2 cellular contexts compared by ENCODE assay signal in genomic region chr7:135185471-135186260, GRCh38.
A peak's percentile ranks its signal among the peaks of the same experiment; 100 is the strongest.
TF ChIP-seq lines count a peak whose summit lies in the region.

No MANE protein-coding gene starts in this region.

TF ChIP-seq in HepG2, 621 proteins besides CTCF, POLR2A, EP300 and RAD21:
- TF ChIP-seq SMC3 (IDR thresholded peaks at IDR 0.05; ENCODE audit: low read length) (no peak), ZNF891 (CRISPR knock-in tag; IDR thresholded peaks at IDR 0.05) (no peak), ZNF775 (CRISPR knock-in tag; IDR thresholded peaks at IDR 0.05; ENCODE audit: borderline replicate concordance) (no peak), POLR2AphosphoS5 (IDR thresholded peaks at IDR 0.05; ENCODE audit: low read depth, low read length) (0 out of 2 replicates have a peak, but pooled peaks have one; percentile 18), RBM22 (optimal IDR thresholded peaks at IDR 0.05; ENCODE audit: low read length) (peak; percentile 72), FOXA3 (CRISPR knock-in tag; IDR thresholded peaks at IDR 0.05) (no peak)

TF ChIP-seq in endothelial cell of umbilical vein, 7 proteins besides CTCF, POLR2A, EP300 and RAD21:
- no peak for TF ChIP-seq JUN (IDR thresholded peaks at IDR 0.05; ENCODE audit: borderline replicate concordance, insufficient read depth, insufficient read length, low read depth)
- TF ChIP-seq POLR2AphosphoS5 (IDR thresholded peaks at IDR 0.05; ENCODE audit: insufficient read depth, low read depth, low read length): no peak
- no peak for TF ChIP-seq MAX (IDR thresholded peaks at IDR 0.05; ENCODE audit: insufficient read depth, insufficient read length)
- TF ChIP-seq FOS (IDR thresholded peaks at IDR 0.05; ENCODE audit: borderline replicate concordance, insufficient read depth, low read length): no peak
- no peak for TF ChIP-seq EZH2 (IDR thresholded peaks at IDR 0.05; ENCODE audit: borderline replicate concordance, low read depth, low read length, severe bottlenecking)
- no peak for TF ChIP-seq GATA2 (IDR thresholded peaks at IDR 0.05; ENCODE audit: insufficient read depth, insufficient read length, low read depth, low read length)
- TF ChIP-seq MYC (IDR thresholded peaks at IDR 0.05; ENCODE audit: low read depth, low read length): no peak
